8 cellular contexts compared by ENCODE assay signal in the genomic region with DNA sequence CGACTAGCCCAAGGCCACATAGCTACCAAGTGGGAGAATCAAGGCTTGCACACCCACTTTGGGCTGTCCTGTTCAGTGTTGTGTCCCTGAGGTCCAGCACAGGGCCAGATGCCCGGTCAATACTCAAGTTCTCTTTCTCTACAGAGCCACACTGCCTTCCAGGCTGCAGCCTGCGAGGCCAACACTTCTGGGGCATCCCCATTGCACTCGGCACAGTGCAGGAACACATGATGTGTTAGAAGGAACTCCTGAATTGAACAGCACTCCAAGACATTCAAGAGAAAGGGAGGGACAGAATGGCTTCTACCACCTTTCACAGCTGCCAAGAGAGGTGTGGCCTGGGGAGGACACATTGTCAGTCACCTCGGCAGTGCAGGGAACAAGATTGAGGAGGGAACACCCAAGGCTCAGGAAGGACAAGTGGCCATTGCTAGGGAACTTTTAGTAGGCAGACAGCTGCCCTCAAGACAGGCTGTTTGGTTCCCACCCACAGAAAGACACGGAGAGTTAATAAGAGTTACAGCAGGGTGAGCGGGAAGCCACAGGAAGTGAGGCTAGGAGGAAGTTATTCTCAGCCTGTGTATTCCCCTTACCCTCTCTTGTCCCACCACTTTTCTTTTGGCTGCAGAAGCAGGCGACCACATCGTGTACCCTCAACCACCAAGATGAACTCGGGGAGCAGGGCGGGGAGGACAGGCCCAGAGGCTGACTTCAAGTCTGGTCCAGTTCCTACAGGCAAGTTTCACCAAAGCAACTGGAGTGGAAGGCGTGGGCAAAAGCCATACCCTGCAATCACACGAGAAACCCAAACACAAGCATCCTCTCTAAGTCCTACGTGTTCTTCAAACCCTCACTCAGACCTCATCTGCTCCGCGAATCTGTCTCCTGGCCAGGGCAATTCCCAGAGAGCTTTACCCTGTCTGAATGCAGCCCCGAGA.
DNase-seq lines count a peak whose midpoint lies in the region; ATAC-seq and TF ChIP-seq lines count a peak whose summit lies in the region.
"Had no signal": no experiment of that assay in that cellular context is flagged by ENCODE, and none has a peak within 500 bp of the region (broad histone marks: within the 10 kb centered on the region; RNA-seq: fewer than 3 reads in every experiment).

No MANE protein-coding gene starts in this region.

- H3K4me3 Mint-ChIP-seq in T-helper 1 cell treated with Interleukin-12 subunit alpha and Interleukin-12 subunit beta and Interleukin-4 antibody, amounts not matched to agents 30 μg/mL and 1 μg/mL, for 36 hours, result peak overlapping the region; percentile 67
- peak overlapping the region; percentile 77 for H3K4me3 Mint-ChIP-seq in natural killer cell treated with Interleukin-12 subunit alpha and Interleukin-12 subunit beta and Interleukin-15 and Interleukin-18, amount 100 ng/mL, for 72 hours

- ATAC-seq in GM18868 (IDR thresholded peaks at IDR 0.05; ENCODE audit: unreplicated experiment) (peak; percentile 70), GM21825 (IDR thresholded peaks at IDR 0.05; ENCODE audit: unreplicated experiment) (peak; percentile 72), HG03565 (IDR thresholded peaks at IDR 0.05; ENCODE audit: unreplicated experiment) (no peak)
- ATAC-seq in natural killer cell treated with Interleukin-12 subunit alpha and Interleukin-12 subunit beta and Interleukin-15 and Interleukin-18, amount 100 ng/mL, for 72 hours, result peak; percentile 49 to 78
- ATAC-seq: psoas muscle had no signal

- no peak for TF ChIP-seq EP300 in sigmoid colon (IDR thresholded peaks at IDR 0.05)

- no peaks in the 10 kb centered on the region for H3K27me3 ChIP-seq in sigmoid colon

- H3K9me3 ChIP-seq in sigmoid colon, result no peaks in the 10 kb centered on the region
- H3K9me3 ChIP-seq: psoas muscle had no signal

- intact Hi-C loops in sigmoid colon (cut with DNase I), result no loop called here

- H3K27ac Mint-ChIP-seq in T-helper 1 cell treated with Interleukin-12 subunit alpha and Interleukin-12 subunit beta and Interleukin-4 antibody, amounts not matched to agents 30 μg/mL and 1 μg/mL, for 36 hours, result peak overlapping the region; percentile 68
- peak overlapping the region; percentile 52 to 56 for H3K27ac Mint-ChIP-seq in natural killer cell treated with Interleukin-12 subunit alpha and Interleukin-12 subunit beta and Interleukin-15 and Interleukin-18, amount 100 ng/mL, for 72 hours

- TF ChIP-seq CTCF in sigmoid colon (IDR thresholded peaks at IDR 0.05), result no peak

- H3K4me3 ChIP-seq in sigmoid colon, result no peak overlapping the region
- H3K4me3 ChIP-seq: psoas muscle had no signal

- no peaks in the 10 kb centered on the region for H3K4me1 ChIP-seq in sigmoid colon

- no peak for DNase-seq in natural killer cell treated with Interleukin-12 subunit alpha and Interleukin-12 subunit beta and Interleukin-15 and Interleukin-18, amount 100 ng/mL, for 72 hours (ENCODE audit: low spot score)
- DNase-seq in sigmoid colon, result no peak
- DNase-seq in RPMI8226, result no peak
- DNase-seq: psoas muscle had no signal

- no peak for TF ChIP-seq POLR2A in sigmoid colon (IDR thresholded peaks at IDR 0.05)

- H3K9me3 Mint-ChIP-seq in T-helper 1 cell treated with Interleukin-12 subunit alpha and Interleukin-12 subunit beta and Interleukin-4 antibody, amounts not matched to agents 30 μg/mL and 1 μg/mL, for 36 hours, result peaks cover 3% of the 10 kb centered on the region
- H3K9me3 Mint-ChIP-seq in natural killer cell treated with Interleukin-12 subunit alpha and Interleukin-12 subunit beta and Interleukin-15 and Interleukin-18, amount 100 ng/mL, for 72 hours, result no peaks in the 10 kb centered on the region

- H3K36me3 ChIP-seq in sigmoid colon, result no peaks in the 10 kb centered on the region

- H3K27ac ChIP-seq in sigmoid colon, result no peak overlapping the region
- H3K27ac ChIP-seq: psoas muscle had no signal

- peaks cover 6% of the 10 kb centered on the region for H3K27me3 Mint-ChIP-seq in T-helper 1 cell treated with Interleukin-12 subunit alpha and Interleukin-12 subunit beta and Interleukin-4 antibody, amounts not matched to agents 30 μg/mL and 1 μg/mL, for 36 hours (ENCODE audit: low read depth)
- no peaks in the 10 kb centered on the region for H3K27me3 Mint-ChIP-seq in natural killer cell treated with Interleukin-12 subunit alpha and Interleukin-12 subunit beta and Interleukin-15 and Interleukin-18, amount 100 ng/mL, for 72 hours

- peaks cover 36% of the 10 kb centered on the region for H3K4me1 Mint-ChIP-seq in T-helper 1 cell treated with Interleukin-12 subunit alpha and Interleukin-12 subunit beta and Interleukin-4 antibody, amounts not matched to agents 30 μg/mL and 1 μg/mL, for 36 hours (ENCODE audit: low read depth)
- peaks cover 25 to 30% of the 10 kb centered on the region in 2 donors for H3K4me1 Mint-ChIP-seq in natural killer cell treated with Interleukin-12 subunit alpha and Interleukin-12 subunit beta and Interleukin-15 and Interleukin-18, amount 100 ng/mL, for 72 hours (ENCODE audit: low read depth in 2 of 2)

- WGBS in sigmoid colon, 2 donors, result 62 to 85% methylated on average over 17 of the region's 17 CpGs

- H3K36me3 Mint-ChIP-seq in T-helper 1 cell treated with Interleukin-12 subunit alpha and Interleukin-12 subunit beta and Interleukin-4 antibody, amounts not matched to agents 30 μg/mL and 1 μg/mL, for 36 hours (ENCODE audit: low read depth), result no peaks in the 10 kb centered on the region
- no peaks in the 10 kb centered on the region for H3K36me3 Mint-ChIP-seq in natural killer cell treated with Interleukin-12 subunit alpha and Interleukin-12 subunit beta and Interleukin-15 and Interleukin-18, amount 100 ng/mL, for 72 hours
